In the genomic region with DNA sequence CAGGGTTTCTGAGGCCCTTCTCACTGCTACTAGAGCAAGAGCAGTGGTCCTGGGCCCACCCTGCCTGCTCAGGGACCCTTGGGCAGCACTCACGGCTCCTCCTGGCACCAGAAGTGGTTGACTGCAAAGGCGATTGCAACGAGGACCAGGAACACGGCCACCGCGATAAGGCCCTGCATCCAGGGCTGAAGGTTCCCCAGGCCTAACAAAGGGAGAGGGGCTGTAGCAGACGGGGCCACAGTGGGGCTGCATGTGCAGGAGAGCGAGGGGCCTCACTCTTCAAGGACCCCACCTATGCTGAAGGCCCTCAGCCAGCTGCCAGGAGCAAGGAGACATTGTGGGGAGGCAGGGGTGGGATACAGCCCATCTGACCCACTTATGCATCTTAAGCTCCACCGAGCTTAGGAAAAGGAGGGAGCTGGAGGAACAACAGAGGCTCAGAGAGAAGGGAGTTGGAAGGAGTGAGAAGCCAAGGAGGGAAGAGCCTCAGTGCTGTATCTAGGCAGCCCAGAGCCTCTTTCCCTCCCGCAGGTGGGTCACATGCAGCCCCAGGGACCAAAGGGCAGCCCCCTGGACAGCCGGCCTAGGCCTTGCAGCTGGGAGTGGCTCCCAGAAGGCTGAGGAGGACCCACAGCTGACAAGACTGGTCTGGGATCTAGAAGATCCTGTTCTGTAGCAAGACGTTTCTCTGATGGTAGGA, we compare ENCODE assay signal across 2 cellular contexts.
TF ChIP-seq lines count a peak whose summit lies in the region.

No MANE protein-coding gene starts in this region.

TF ChIP-seq in K562, 482 proteins besides CTCF, POLR2A, EP300 and RAD21:
- peak; percentile 12 for TF ChIP-seq HNRNPLL (IDR thresholded peaks at IDR 0.05; ENCODE audit: low read depth, low read length, poor library complexity, severe bottlenecking)
- no peak for TF ChIP-seq POLR2AphosphoS2 (IDR thresholded peaks at IDR 0.05; ENCODE audit: low read length)
- TF ChIP-seq, protein P1, sequence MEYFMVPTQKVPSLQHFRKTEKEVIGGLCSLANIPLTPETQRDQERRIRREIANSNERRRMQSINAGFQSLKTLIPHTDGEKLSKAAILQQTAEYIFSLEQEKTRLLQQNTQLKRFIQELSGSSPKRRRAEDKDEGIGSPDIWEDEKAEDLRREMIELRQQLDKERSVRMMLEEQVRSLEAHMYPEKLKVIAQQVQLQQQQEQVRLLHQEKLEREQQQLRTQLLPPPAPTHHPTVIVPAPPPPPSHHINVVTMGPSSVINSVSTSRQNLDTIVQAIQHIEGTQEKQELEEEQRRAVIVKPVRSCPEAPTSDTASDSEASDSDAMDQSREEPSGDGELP (CRISPR knock-in tag; IDR thresholded peaks at IDR 0.05; ENCODE audit: borderline replicate concordance), result 0 out of 2 replicates have a peak, but pooled peaks have one; percentile 32
TF ChIP-seq in K562: peak in this region for 2.

TF ChIP-seq in HepG2, 621 proteins besides CTCF, POLR2A, EP300 and RAD21 (continues in another document):
- TF ChIP-seq ZNF839 (CRISPR knock-in tag; IDR thresholded peaks at IDR 0.05; ENCODE audit: borderline replicate concordance), result no peak
- TF ChIP-seq, protein P2, sequence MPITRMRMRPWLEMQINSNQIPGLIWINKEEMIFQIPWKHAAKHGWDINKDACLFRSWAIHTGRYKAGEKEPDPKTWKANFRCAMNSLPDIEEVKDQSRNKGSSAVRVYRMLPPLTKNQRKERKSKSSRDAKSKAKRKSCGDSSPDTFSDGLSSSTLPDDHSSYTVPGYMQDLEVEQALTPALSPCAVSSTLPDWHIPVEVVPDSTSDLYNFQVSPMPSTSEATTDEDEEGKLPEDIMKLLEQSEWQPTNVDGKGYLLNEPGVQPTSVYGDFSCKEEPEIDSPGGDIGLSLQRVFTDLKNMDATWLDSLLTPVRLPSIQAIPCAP (CRISPR knock-in tag; IDR thresholded peaks at IDR 0.05; ENCODE audit: low read depth), result no peak
- TF ChIP-seq NCOA2 (CRISPR knock-in tag; IDR thresholded peaks at IDR 0.05), result no peak
- TF ChIP-seq FOXA3 (CRISPR knock-in tag; IDR thresholded peaks at IDR 0.05), result no peak
- TF ChIP-seq, protein P3, sequence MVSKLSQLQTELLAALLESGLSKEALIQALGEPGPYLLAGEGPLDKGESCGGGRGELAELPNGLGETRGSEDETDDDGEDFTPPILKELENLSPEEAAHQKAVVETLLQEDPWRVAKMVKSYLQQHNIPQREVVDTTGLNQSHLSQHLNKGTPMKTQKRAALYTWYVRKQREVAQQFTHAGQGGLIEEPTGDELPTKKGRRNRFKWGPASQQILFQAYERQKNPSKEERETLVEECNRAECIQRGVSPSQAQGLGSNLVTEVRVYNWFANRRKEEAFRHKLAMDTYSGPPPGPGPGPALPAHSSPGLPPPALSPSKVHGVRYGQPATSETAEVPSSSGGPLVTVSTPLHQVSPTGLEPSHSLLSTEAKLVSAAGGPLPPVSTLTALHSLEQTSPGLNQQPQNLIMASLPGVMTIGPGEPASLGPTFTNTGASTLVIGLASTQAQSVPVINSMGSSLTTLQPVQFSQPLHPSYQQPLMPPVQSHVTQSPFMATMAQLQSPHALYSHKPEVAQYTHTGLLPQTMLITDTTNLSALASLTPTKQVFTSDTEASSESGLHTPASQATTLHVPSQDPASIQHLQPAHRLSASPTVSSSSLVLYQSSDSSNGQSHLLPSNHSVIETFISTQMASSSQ (IDR thresholded peaks at IDR 0.05; ENCODE audit: low read depth), result peak; percentile 16; the same call in 1 of the 2 replicates
- TF ChIP-seq, protein P3 (CRISPR knock-in tag; IDR thresholded peaks at IDR 0.05; ENCODE audit: borderline replicate concordance), result no peak
- TF ChIP-seq MAFK (conservative IDR thresholded peaks at IDR 0.05 in 1 of 2, IDR thresholded peaks at IDR 0.05 in 1 of 2; ENCODE audit: low read length in 2 of 2), result no peak
- TF ChIP-seq, protein P4, sequence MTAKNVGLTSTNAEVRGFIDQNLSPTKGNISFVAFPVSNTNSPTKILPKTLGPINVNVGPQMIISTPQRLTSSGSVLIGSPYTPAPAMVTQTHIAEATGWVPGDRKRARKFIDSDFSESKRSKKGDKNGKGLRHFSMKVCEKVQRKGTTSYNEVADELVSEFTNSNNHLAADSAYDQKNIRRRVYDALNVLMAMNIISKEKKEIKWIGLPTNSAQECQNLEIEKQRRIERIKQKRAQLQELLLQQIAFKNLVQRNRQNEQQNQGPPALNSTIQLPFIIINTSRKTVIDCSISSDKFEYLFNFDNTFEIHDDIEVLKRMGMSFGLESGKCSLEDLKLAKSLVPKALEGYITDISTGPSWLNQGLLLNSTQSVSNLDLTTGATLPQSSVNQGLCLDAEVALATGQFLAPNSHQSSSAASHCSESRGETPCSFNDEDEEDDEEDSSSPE (CRISPR knock-in tag; IDR thresholded peaks at IDR 0.05), result no peak
- peak; percentile 60; the same call in 1 of the 2 replicates for TF ChIP-seq KDM2A (CRISPR knock-in tag; IDR thresholded peaks at IDR 0.05; ENCODE audit: borderline replicate concordance, low read depth)
- TF ChIP-seq, protein P5, sequence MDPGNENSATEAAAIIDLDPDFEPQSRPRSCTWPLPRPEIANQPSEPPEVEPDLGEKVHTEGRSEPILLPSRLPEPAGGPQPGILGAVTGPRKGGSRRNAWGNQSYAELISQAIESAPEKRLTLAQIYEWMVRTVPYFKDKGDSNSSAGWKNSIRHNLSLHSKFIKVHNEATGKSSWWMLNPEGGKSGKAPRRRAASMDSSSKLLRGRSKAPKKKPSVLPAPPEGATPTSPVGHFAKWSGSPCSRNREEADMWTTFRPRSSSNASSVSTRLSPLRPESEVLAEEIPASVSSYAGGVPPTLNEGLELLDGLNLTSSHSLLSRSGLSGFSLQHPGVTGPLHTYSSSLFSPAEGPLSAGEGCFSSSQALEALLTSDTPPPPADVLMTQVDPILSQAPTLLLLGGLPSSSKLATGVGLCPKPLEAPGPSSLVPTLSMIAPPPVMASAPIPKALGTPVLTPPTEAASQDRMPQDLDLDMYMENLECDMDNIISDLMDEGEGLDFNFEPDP (CRISPR knock-in tag; conservative IDR thresholded peaks at IDR 0.05), result no peak
- TF ChIP-seq CEBPG (CRISPR knock-in tag; IDR thresholded peaks at IDR 0.05), result no peak
- TF ChIP-seq NKX3-1 (CRISPR knock-in tag; IDR thresholded peaks at IDR 0.05), result no peak
- no peak for TF ChIP-seq ISX (CRISPR knock-in tag; conservative IDR thresholded peaks at IDR 0.05)
- no peak for TF ChIP-seq MED13 (CRISPR knock-in tag; IDR thresholded peaks at IDR 0.05)
- TF ChIP-seq, protein P6, sequence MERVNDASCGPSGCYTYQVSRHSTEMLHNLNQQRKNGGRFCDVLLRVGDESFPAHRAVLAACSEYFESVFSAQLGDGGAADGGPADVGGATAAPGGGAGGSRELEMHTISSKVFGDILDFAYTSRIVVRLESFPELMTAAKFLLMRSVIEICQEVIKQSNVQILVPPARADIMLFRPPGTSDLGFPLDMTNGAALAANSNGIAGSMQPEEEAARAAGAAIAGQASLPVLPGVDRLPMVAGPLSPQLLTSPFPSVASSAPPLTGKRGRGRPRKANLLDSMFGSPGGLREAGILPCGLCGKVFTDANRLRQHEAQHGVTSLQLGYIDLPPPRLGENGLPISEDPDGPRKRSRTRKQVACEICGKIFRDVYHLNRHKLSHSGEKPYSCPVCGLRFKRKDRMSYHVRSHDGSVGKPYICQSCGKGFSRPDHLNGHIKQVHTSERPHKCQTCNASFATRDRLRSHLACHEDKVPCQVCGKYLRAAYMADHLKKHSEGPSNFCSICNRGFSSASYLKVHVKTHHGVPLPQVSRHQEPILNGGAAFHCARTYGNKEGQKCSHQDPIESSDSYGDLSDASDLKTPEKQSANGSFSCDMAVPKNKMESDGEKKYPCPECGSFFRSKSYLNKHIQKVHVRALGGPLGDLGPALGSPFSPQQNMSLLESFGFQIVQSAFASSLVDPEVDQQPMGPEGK (CRISPR knock-in tag; IDR thresholded peaks at IDR 0.05), result 0 out of 2 replicates have a peak, but pooled peaks have one; percentile 24
- TF ChIP-seq TARDBP (CRISPR knock-in tag; IDR thresholded peaks at IDR 0.05), result peak; percentile 37; the same call in 1 of the 2 replicates
- TF ChIP-seq, protein P1 (IDR thresholded peaks at IDR 0.05; ENCODE audit: borderline replicate concordance, low read depth), result peak; percentile 66; the same call in 1 of the 2 replicates
- TF ChIP-seq ZNF260 (CRISPR knock-in tag; IDR thresholded peaks at IDR 0.05; ENCODE audit: borderline replicate concordance, low read depth), result no peak
- no peak for TF ChIP-seq MIER2 (CRISPR knock-in tag; IDR thresholded peaks at IDR 0.05)
- no peak for TF ChIP-seq RELA (CRISPR knock-in tag; IDR thresholded peaks at IDR 0.05)
- TF ChIP-seq, protein P7, sequence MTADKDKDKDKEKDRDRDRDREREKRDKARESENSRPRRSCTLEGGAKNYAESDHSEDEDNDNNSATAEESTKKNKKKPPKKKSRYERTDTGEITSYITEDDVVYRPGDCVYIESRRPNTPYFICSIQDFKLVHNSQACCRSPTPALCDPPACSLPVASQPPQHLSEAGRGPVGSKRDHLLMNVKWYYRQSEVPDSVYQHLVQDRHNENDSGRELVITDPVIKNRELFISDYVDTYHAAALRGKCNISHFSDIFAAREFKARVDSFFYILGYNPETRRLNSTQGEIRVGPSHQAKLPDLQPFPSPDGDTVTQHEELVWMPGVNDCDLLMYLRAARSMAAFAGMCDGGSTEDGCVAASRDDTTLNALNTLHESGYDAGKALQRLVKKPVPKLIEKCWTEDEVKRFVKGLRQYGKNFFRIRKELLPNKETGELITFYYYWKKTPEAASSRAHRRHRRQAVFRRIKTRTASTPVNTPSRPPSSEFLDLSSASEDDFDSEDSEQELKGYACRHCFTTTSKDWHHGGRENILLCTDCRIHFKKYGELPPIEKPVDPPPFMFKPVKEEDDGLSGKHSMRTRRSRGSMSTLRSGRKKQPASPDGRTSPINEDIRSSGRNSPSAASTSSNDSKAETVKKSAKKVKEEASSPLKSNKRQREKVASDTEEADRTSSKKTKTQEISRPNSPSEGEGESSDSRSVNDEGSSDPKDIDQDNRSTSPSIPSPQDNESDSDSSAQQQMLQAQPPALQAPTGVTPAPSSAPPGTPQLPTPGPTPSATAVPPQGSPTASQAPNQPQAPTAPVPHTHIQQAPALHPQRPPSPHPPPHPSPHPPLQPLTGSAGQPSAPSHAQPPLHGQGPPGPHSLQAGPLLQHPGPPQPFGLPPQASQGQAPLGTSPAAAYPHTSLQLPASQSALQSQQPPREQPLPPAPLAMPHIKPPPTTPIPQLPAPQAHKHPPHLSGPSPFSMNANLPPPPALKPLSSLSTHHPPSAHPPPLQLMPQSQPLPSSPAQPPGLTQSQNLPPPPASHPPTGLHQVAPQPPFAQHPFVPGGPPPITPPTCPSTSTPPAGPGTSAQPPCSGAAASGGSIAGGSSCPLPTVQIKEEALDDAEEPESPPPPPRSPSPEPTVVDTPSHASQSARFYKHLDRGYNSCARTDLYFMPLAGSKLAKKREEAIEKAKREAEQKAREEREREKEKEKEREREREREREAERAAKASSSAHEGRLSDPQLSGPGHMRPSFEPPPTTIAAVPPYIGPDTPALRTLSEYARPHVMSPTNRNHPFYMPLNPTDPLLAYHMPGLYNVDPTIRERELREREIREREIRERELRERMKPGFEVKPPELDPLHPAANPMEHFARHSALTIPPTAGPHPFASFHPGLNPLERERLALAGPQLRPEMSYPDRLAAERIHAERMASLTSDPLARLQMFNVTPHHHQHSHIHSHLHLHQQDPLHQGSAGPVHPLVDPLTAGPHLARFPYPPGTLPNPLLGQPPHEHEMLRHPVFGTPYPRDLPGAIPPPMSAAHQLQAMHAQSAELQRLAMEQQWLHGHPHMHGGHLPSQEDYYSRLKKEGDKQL (CRISPR knock-in tag; IDR thresholded peaks at IDR 0.05; ENCODE audit: low read depth), result no peak
- no peak for TF ChIP-seq ATRX (CRISPR knock-in tag; IDR thresholded peaks at IDR 0.05; ENCODE audit: borderline replicate concordance)
- TF ChIP-seq, protein P8, sequence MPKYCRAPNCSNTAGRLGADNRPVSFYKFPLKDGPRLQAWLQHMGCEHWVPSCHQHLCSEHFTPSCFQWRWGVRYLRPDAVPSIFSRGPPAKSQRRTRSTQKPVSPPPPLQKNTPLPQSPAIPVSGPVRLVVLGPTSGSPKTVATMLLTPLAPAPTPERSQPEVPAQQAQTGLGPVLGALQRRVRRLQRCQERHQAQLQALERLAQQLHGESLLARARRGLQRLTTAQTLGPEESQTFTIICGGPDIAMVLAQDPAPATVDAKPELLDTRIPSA (CRISPR knock-in tag; IDR thresholded peaks at IDR 0.05; ENCODE audit: borderline replicate concordance), result no peak
- TF ChIP-seq TAF1 (CRISPR knock-in tag; IDR thresholded peaks at IDR 0.05), result no peak
- no peak for TF ChIP-seq MLLT10 (CRISPR knock-in tag; IDR thresholded peaks at IDR 0.05)
- no peak for TF ChIP-seq EHMT2 (IDR thresholded peaks at IDR 0.05; ENCODE audit: borderline replicate concordance, low read depth, low read length)
- no peak for TF ChIP-seq HDAC2 (CRISPR knock-in tag; IDR thresholded peaks at IDR 0.05)
- TF ChIP-seq HNF4A (CRISPR knock-in tag; IDR thresholded peaks at IDR 0.05), result peak; percentile 82
- 0 out of 2 replicates have a peak, but pooled peaks have one; percentile 21 for TF ChIP-seq KDM5B (CRISPR knock-in tag; IDR thresholded peaks at IDR 0.05; ENCODE audit: borderline replicate concordance)
- no peak for TF ChIP-seq ZSCAN31 (CRISPR knock-in tag; IDR thresholded peaks at IDR 0.05; ENCODE audit: low read depth)
- TF ChIP-seq YEATS2 (CRISPR knock-in tag; IDR thresholded peaks at IDR 0.05; ENCODE audit: borderline replicate concordance), result no peak
- TF ChIP-seq ZNF790 (CRISPR knock-in tag; IDR thresholded peaks at IDR 0.05; ENCODE audit: borderline replicate concordance), result no peak
